1 cellular context compared by ENCODE assay signal in genomic region chr19:55667958-55668357, GRCh38.
TF ChIP-seq lines count a peak whose summit lies in the region.

No MANE protein-coding gene starts in this region.

TF ChIP-seq in GM23338, 12 proteins besides CTCF, POLR2A, EP300 and RAD21 (continued from another document):
- no peak for TF ChIP-seq ETS1 (IDR thresholded peaks at IDR 0.05)
- no peak for TF ChIP-seq CREB1 (CRISPR knock-in tag; IDR thresholded peaks at IDR 0.05; ENCODE audit: low read depth)
- no peak for TF ChIP-seq NANOG (IDR thresholded peaks at IDR 0.05; ENCODE audit: borderline replicate concordance)
- no peak for TF ChIP-seq POLR2AphosphoS5 (IDR thresholded peaks at IDR 0.05; ENCODE audit: low read depth)
- TF ChIP-seq EZH2phosphoT487 (IDR thresholded peaks at IDR 0.05; ENCODE audit: unreplicated experiment): no peak
- no peak for TF ChIP-seq REST (IDR thresholded peaks at IDR 0.05; ENCODE audit: unreplicated experiment)
- no peak for TF ChIP-seq EZH2 (IDR thresholded peaks at IDR 0.05; ENCODE audit: low read depth, unreplicated experiment)
- no peak for TF ChIP-seq ZNF462 (CRISPR knock-in tag; IDR thresholded peaks at IDR 0.05)
